In the genomic region with DNA sequence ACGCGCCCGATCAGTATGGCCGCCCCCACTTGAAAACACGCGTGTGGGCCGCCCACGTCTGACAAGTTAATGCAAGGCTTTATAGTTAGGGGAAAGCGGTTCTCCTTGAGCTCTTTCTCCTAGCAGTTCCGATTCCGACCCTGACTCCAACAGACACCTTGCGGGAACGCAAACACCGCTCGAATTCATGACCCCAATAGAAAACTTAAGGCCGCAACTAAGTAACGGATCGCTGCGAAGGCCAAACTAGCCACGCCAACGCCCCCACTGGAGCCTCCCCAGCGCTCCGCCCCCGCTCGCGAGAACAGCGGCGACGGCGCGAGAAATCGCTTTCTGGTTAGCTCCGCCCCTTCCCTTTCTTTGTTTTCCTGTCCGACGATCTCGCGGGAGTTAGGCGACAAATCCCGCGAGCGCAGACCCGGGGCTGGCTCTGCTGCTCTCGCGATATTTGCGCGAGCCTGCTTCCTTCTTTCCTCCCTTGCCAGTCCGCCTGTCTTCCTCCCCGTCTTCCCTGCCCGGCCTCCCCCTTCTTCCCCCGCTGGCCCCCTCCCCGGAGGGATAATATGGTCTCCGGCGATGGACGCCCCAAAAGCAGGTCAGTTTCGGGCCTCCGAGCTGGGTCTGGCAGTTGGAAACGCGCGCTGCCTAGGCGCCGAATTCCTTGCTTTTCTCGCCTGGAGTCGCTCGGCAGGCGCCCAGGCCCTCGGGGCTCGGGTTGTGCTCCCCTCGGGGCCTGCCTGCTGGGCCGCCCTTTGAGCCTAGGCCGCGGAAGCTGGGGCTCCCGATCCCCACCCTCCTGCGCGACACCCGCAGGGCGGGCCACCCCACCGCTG, we compare ENCODE assay signal across 1 cellular context.
A peak's percentile ranks its signal among the peaks of the same experiment; 100 is the strongest.
TF ChIP-seq lines count a peak whose summit lies in the region.

A gene with protein sequence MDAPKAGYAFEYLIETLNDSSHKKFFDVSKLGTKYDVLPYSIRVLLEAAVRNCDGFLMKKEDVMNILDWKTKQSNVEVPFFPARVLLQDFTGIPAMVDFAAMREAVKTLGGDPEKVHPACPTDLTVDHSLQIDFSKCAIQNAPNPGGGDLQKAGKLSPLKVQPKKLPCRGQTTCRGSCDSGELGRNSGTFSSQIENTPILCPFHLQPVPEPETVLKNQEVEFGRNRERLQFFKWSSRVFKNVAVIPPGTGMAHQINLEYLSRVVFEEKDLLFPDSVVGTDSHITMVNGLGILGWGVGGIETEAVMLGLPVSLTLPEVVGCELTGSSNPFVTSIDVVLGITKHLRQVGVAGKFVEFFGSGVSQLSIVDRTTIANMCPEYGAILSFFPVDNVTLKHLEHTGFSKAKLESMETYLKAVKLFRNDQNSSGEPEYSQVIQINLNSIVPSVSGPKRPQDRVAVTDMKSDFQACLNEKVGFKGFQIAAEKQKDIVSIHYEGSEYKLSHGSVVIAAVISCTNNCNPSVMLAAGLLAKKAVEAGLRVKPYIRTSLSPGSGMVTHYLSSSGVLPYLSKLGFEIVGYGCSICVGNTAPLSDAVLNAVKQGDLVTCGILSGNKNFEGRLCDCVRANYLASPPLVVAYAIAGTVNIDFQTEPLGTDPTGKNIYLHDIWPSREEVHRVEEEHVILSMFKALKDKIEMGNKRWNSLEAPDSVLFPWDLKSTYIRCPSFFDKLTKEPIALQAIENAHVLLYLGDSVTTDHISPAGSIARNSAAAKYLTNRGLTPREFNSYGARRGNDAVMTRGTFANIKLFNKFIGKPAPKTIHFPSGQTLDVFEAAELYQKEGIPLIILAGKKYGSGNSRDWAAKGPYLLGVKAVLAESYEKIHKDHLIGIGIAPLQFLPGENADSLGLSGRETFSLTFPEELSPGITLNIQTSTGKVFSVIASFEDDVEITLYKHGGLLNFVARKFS (plus strand): TSS at position 455 of the 833 bp plus-strand sequence. CDS start 122 bp downstream, at position 577.

TF ChIP-seq in GM12878, 131 proteins besides CTCF, POLR2A, EP300 and RAD21 (continued from another document and continues in another):
- TF ChIP-seq, protein P1, sequence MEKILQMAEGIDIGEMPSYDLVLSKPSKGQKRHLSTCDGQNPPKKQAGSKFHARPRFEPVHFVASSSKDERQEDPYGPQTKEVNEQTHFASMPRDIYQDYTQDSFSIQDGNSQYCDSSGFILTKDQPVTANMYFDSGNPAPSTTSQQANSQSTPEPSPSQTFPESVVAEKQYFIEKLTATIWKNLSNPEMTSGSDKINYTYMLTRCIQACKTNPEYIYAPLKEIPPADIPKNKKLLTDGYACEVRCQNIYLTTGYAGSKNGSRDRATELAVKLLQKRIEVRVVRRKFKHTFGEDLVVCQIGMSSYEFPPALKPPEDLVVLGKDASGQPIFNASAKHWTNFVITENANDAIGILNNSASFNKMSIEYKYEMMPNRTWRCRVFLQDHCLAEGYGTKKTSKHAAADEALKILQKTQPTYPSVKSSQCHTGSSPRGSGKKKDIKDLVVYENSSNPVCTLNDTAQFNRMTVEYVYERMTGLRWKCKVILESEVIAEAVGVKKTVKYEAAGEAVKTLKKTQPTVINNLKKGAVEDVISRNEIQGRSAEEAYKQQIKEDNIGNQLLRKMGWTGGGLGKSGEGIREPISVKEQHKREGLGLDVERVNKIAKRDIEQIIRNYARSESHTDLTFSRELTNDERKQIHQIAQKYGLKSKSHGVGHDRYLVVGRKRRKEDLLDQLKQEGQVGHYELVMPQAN (conservative IDR thresholded peaks at IDR 0.05), result peak; percentile 99
- TF ChIP-seq BACH1 (IDR thresholded peaks at IDR 0.05; ENCODE audit: borderline replicate concordance), result peak; percentile 89
- TF ChIP-seq ZSCAN29 (IDR thresholded peaks at IDR 0.05), result no peak
- TF ChIP-seq ESRRA (IDR thresholded peaks at IDR 0.05; ENCODE audit: low read length), result no peak
- TF ChIP-seq RUNX3 (IDR thresholded peaks at IDR 0.05; ENCODE audit: low read length), result peak; percentile 89
- TF ChIP-seq FOXK2 (IDR thresholded peaks at IDR 0.05), result peak; percentile 79
- no peak for TF ChIP-seq BMI1 (IDR thresholded peaks at IDR 0.05; ENCODE audit: borderline replicate concordance)
- peak; percentile 89 for TF ChIP-seq ZNF207 (IDR thresholded peaks at IDR 0.05; ENCODE audit: borderline replicate concordance)
- 0 out of 2 replicates have a peak, but pooled peaks have one; percentile 26 for TF ChIP-seq FOXM1 (IDR thresholded peaks at IDR 0.05; ENCODE audit: low read depth, low read length)
- TF ChIP-seq, protein P2, sequence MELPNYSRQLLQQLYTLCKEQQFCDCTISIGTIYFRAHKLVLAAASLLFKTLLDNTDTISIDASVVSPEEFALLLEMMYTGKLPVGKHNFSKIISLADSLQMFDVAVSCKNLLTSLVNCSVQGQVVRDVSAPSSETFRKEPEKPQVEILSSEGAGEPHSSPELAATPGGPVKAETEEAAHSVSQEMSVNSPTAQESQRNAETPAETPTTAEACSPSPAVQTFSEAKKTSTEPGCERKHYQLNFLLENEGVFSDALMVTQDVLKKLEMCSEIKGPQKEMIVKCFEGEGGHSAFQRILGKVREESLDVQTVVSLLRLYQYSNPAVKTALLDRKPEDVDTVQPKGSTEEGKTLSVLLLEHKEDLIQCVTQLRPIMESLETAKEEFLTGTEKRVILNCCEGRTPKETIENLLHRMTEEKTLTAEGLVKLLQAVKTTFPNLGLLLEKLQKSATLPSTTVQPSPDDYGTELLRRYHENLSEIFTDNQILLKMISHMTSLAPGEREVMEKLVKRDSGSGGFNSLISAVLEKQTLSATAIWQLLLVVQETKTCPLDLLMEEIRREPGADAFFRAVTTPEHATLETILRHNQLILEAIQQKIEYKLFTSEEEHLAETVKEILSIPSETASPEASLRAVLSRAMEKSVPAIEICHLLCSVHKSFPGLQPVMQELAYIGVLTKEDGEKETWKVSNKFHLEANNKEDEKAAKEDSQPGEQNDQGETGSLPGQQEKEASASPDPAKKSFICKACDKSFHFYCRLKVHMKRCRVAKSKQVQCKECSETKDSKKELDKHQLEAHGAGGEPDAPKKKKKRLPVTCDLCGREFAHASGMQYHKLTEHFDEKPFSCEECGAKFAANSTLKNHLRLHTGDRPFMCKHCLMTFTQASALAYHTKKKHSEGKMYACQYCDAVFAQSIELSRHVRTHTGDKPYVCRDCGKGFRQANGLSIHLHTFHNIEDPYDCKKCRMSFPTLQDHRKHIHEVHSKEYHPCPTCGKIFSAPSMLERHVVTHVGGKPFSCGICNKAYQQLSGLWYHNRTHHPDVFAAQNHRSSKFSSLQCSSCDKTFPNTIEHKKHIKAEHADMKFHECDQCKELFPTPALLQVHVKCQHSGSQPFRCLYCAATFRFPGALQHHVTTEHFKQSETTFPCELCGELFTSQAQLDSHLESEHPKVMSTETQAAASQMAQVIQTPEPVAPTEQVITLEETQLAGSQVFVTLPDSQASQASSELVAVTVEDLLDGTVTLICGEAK (IDR thresholded peaks at IDR 0.05; ENCODE audit: borderline replicate concordance), result peak; percentile 68; the same call in 1 of the 2 replicates
- TF ChIP-seq RFX5 (IDR thresholded peaks at IDR 0.05; ENCODE audit: low read depth, low read length), result no peak
- no peak for TF ChIP-seq STAT3 (IDR thresholded peaks at IDR 0.05; ENCODE audit: low read depth, low read length)
- TF ChIP-seq CBX5 (IDR thresholded peaks at IDR 0.05; ENCODE audit: low read depth), result 0 out of 2 replicates have a peak, but pooled peaks have one; percentile 49
- TF ChIP-seq GABPA (IDR thresholded peaks at IDR 0.05; ENCODE audit: low read depth), result 0 out of 2 replicates have a peak, but pooled peaks have one; percentile 28
- TF ChIP-seq, protein P3, sequence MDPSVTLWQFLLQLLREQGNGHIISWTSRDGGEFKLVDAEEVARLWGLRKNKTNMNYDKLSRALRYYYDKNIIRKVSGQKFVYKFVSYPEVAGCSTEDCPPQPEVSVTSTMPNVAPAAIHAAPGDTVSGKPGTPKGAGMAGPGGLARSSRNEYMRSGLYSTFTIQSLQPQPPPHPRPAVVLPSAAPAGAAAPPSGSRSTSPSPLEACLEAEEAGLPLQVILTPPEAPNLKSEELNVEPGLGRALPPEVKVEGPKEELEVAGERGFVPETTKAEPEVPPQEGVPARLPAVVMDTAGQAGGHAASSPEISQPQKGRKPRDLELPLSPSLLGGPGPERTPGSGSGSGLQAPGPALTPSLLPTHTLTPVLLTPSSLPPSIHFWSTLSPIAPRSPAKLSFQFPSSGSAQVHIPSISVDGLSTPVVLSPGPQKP (IDR thresholded peaks at IDR 0.05; ENCODE audit: low read depth, low read length), result 0 out of 2 replicates have a peak, but pooled peaks have one; percentile 16
- peak; percentile 96 for TF ChIP-seq SIN3A (IDR thresholded peaks at IDR 0.05; ENCODE audit: low read depth, low read length)
- TF ChIP-seq, protein P4, sequence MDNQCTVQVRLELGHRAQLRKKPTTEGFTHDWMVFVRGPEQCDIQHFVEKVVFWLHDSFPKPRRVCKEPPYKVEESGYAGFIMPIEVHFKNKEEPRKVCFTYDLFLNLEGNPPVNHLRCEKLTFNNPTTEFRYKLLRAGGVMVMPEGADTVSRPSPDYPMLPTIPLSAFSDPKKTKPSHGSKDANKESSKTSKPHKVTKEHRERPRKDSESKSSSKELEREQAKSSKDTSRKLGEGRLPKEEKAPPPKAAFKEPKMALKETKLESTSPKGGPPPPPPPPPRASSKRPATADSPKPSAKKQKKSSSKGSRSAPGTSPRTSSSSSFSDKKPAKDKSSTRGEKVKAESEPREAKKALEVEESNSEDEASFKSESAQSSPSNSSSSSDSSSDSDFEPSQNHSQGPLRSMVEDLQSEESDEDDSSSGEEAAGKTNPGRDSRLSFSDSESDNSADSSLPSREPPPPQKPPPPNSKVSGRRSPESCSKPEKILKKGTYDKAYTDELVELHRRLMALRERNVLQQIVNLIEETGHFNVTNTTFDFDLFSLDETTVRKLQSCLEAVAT (IDR thresholded peaks at IDR 0.05), result peak; percentile 83; the same call in 1 of the 2 replicates
- TF ChIP-seq SREBF1 (IDR thresholded peaks at IDR 0.05; ENCODE audit: low read length), result no peak
- 0 out of 2 replicates have a peak, but pooled peaks have one; percentile 16 for TF ChIP-seq EED (IDR thresholded peaks at IDR 0.05; ENCODE audit: low read depth)
- peak; percentile 71 for TF ChIP-seq GATAD2B (conservative IDR thresholded peaks at IDR 0.05; ENCODE audit: low read depth)
- TF ChIP-seq RELA (IDR thresholded peaks at IDR 0.05; ENCODE audit: borderline replicate concordance, partially characterized antibody), result peak; percentile 64
- TF ChIP-seq, protein P5, sequence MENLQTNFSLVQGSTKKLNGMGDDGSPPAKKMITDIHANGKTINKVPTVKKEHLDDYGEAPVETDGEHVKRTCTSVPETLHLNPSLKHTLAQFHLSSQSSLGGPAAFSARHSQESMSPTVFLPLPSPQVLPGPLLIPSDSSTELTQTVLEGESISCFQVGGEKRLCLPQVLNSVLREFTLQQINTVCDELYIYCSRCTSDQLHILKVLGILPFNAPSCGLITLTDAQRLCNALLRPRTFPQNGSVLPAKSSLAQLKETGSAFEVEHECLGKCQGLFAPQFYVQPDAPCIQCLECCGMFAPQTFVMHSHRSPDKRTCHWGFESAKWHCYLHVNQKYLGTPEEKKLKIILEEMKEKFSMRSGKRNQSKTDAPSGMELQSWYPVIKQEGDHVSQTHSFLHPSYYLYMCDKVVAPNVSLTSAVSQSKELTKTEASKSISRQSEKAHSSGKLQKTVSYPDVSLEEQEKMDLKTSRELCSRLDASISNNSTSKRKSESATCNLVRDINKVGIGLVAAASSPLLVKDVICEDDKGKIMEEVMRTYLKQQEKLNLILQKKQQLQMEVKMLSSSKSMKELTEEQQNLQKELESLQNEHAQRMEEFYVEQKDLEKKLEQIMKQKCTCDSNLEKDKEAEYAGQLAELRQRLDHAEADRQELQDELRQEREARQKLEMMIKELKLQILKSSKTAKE (IDR thresholded peaks at IDR 0.05; ENCODE audit: low read depth, poor library complexity, severe bottlenecking), result peak; percentile 71
- peak; percentile 44; the same call in 1 of the 2 replicates for TF ChIP-seq CREM (IDR thresholded peaks at IDR 0.05; ENCODE audit: low read depth)
- TF ChIP-seq POU2F2 (IDR thresholded peaks at IDR 0.05; ENCODE audit: borderline replicate concordance, low read depth, low read length), result no peak
- 0 out of 2 replicates have a peak, but pooled peaks have one; percentile 18 for TF ChIP-seq TCF3 (IDR thresholded peaks at IDR 0.05; ENCODE audit: borderline replicate concordance, insufficient read depth, low read depth, low read length)
- 0 out of 2 replicates have a peak, but pooled peaks have one; percentile 15 for TF ChIP-seq IRF4 (IDR thresholded peaks at IDR 0.05; ENCODE audit: low read depth, low read length)
- TF ChIP-seq KLF5 (IDR thresholded peaks at IDR 0.05; ENCODE audit: partially characterized antibody), result peak; percentile 63
- TF ChIP-seq KAT2A (conservative IDR thresholded peaks at IDR 0.05; ENCODE audit: control insufficient read depth, low read depth, low read length), result no peak
- TF ChIP-seq BRCA1 (IDR thresholded peaks at IDR 0.05; ENCODE audit: low read depth, low read length), result peak; percentile 97
- TF ChIP-seq RCOR1 (conservative IDR thresholded peaks at IDR 0.05; ENCODE audit: low read depth, low read length), result peak; percentile 99
- peak; percentile 95 for TF ChIP-seq RB1 (IDR thresholded peaks at IDR 0.05; ENCODE audit: borderline replicate concordance)
- peak; percentile 57 to 70; a peak in 3 of 4 replicates for TF ChIP-seq SRF (IDR thresholded peaks at IDR 0.05; ENCODE audit: low read depth in 2 of 2, low read length in 2 of 2)
- peak; percentile 94 for TF ChIP-seq ZNF24 (IDR thresholded peaks at IDR 0.05)
- no peak for TF ChIP-seq WRNIP1 (IDR thresholded peaks at IDR 0.05; ENCODE audit: borderline replicate concordance, low read depth, low read length)
- no peak for TF ChIP-seq ZNF217 (IDR thresholded peaks at IDR 0.05)
- TF ChIP-seq, protein P6, sequence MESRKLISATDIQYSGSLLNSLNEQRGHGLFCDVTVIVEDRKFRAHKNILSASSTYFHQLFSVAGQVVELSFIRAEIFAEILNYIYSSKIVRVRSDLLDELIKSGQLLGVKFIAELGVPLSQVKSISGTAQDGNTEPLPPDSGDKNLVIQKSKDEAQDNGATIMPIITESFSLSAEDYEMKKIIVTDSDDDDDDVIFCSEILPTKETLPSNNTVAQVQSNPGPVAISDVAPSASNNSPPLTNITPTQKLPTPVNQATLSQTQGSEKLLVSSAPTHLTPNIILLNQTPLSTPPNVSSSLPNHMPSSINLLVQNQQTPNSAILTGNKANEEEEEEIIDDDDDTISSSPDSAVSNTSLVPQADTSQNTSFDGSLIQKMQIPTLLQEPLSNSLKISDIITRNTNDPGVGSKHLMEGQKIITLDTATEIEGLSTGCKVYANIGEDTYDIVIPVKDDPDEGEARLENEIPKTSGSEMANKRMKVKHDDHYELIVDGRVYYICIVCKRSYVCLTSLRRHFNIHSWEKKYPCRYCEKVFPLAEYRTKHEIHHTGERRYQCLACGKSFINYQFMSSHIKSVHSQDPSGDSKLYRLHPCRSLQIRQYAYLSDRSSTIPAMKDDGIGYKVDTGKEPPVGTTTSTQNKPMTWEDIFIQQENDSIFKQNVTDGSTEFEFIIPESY (IDR thresholded peaks at IDR 0.05), result peak; percentile 25; the same call in 1 of the 2 replicates
- TF ChIP-seq, protein P7, sequence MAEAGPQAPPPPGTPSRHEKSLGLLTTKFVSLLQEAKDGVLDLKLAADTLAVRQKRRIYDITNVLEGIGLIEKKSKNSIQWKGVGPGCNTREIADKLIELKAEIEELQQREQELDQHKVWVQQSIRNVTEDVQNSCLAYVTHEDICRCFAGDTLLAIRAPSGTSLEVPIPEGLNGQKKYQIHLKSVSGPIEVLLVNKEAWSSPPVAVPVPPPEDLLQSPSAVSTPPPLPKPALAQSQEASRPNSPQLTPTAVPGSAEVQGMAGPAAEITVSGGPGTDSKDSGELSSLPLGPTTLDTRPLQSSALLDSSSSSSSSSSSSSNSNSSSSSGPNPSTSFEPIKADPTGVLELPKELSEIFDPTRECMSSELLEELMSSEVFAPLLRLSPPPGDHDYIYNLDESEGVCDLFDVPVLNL (IDR thresholded peaks at IDR 0.05; ENCODE audit: low read depth, low read length), result no peak
